In genomic region chr10:123544986-123545385, GRCh38 we compare ENCODE assay signal across 26 cellular contexts.
A peak's percentile ranks its signal among the peaks of the same experiment; 100 is the strongest.
DNase-seq lines count a peak whose midpoint lies in the region; ATAC-seq, FAIRE-seq and TF ChIP-seq lines count a peak whose summit lies in the region.
"Had no signal": no experiment of that assay in that cellular context is flagged by ENCODE, and none has a peak within 500 bp of the region (broad histone marks: within the 10 kb centered on the region; RNA-seq: fewer than 3 reads in every experiment).

No MANE protein-coding gene starts in this region.

- CTCF ChIA-PET in K562 (lab: Yijun Ruan, JAX; ENCODE audit: low intra/inter-chr PET ratio), result no interaction called here
- CTCF ChIA-PET in H1 (lab: Charles Lee; ENCODE audit: partially characterized antibody), result interaction anchor here (0.7 kb wide), 1 partner anchor 321 kb away, joined by 7 read pairs; no protein-coding TSS in a partner anchor

- no peak overlapping the region for H3K4me3 Mint-ChIP-seq in type B pancreatic cell
- H3K4me3 Mint-ChIP-seq: CD4-positive, alpha-beta T cell; CD8-positive, alpha-beta T cell had no signal

- H3K79me1 ChIP-seq in H1 (ENCODE audit: low read depth, low read length), result no peaks in the 10 kb centered on the region

- H2BK15ac ChIP-seq in H1 (ENCODE audit: low read length), result no peak overlapping the region

- no peak overlapping the region for H2BK120ac ChIP-seq in H1 (replicated peaks; ENCODE audit: low read depth, low read length)

- H2BK5ac ChIP-seq in H1 (ENCODE audit: low read depth, low read length), result no peak overlapping the region

- in situ Hi-C loops in K562 (cut with MboI), result no loop called here

- H3K36me3 ChIP-seq in K562 (ENCODE audit: control insufficient read depth, insufficient read depth, low read length) (no peaks in the 10 kb centered on the region), H1 (ENCODE audit: control insufficient read depth in 2 of 4, insufficient read depth in 4 of 4, low read length in 3 of 4) (peaks cover 0 to 3% (median 0%) of the 10 kb centered on the region in 4 experiments; a peak in 1 of 8 replicates)
- H3K36me3 ChIP-seq: BE2C had no signal

- BruUV-seq in K562 (replicated peaks; lab: Mats Ljungman, UMichigan), result no TSS peak

- no peak overlapping the region for H2AK5ac ChIP-seq in H1 (ENCODE audit: low read depth, low read length)

- H3K79me2 ChIP-seq in K562 (ENCODE audit: control insufficient read depth, insufficient read depth, low read length) (no peaks in the 10 kb centered on the region), H1 (ENCODE audit: control insufficient read depth in 1 of 2, insufficient read depth in 2 of 2, low read length in 2 of 2) (no peaks in the 10 kb centered on the region)

- 0% methylated on average over 3 of the region's 3 CpGs for WGBS in K562 (ENCODE audit: insufficient coverage, low coverage, missing lambda C conversion rate)
- 74% methylated on average over 3 of the region's 3 CpGs; no CpG with 5 or more reads in 1 of the 2 experiments for WGBS in H1 (ENCODE audit: extremely low coverage in 1 of 2, insufficient coverage in 1 of 2, insufficient read length in 1 of 2, insufficient replicate concordance in 2 of 2, low coverage in 1 of 2, low lambda C conversion rate in 2 of 2, missing lambda C conversion rate in 1 of 2), 2 experiments

- TF ChIP-seq POLR2A in GM12891 (IDR thresholded peaks at IDR 0.05; ENCODE audit: low read depth, low read length) (no peak), K562 (conservative IDR thresholded peaks at IDR 0.05) (no peak), H1 (IDR thresholded peaks at IDR 0.05; ENCODE audit: control extremely low read depth in 1 of 2, low read depth in 2 of 2, low read length in 2 of 2) (no peak)

- POLR2A ChIA-PET in K562 (lab: Yijun Ruan, JAX) (no interaction called here), H1 (lab: Charles Lee; ENCODE audit: partially characterized antibody) (interaction anchor here (0.6 kb wide), 1 partner anchor 390 kb away, joined by 4 read pairs; no protein-coding TSS in a partner anchor)

- H3K14ac ChIP-seq in H1 (ENCODE audit: insufficient read length), result no peak overlapping the region

- H3K27me3 ChIP-seq in K562 (ENCODE audit: control insufficient read depth in 2 of 2, insufficient read depth in 2 of 2, low read length in 2 of 2) (no peaks in the 10 kb centered on the region), H1 (replicated peaks in 1 of 4; ENCODE audit: control insufficient read depth in 3 of 4, extremely low read depth in 1 of 4, insufficient read depth in 3 of 4, low read length in 3 of 4) (no peaks in the 10 kb centered on the region; a peak in 1 of 7 replicates)
- H3K27me3 ChIP-seq: BLaER1 treated with 17β-estradiol and CSF1 and Interleukin-3, amounts not matched to agents 10 nM and 100 nM had no signal

- no peaks in the 10 kb centered on the region for H3K9me1 ChIP-seq in K562 (ENCODE audit: control insufficient read depth, insufficient read depth, low read length)

- H3K4me3 ChIP-seq in K562, result no peak overlapping the region
- H3K4me3 ChIP-seq in H1 (ENCODE audit: extremely low read depth in 1 of 4, insufficient read depth in 2 of 4, low read depth in 3 of 4, low read length in 4 of 4), result no peak overlapping the region
- H3K4me3 ChIP-seq: GM12878 had no signal

- H3K9ac ChIP-seq in K562 (ENCODE audit: insufficient read depth in 1 of 2, low read depth in 2 of 2, low read length in 2 of 2) (no peak overlapping the region), H1 (replicated peaks in 1 of 4; ENCODE audit: extremely low read depth in 1 of 4, low read depth in 3 of 4, low read length in 3 of 4) (no peak overlapping the region)
- H3K9ac ChIP-seq: BLaER1 treated with 17β-estradiol and CSF1 and Interleukin-3, amounts not matched to agents 10 nM and 100 nM had no signal

- H3K9me3 Mint-ChIP-seq in type B pancreatic cell, result no peaks in the 10 kb centered on the region
- peaks cover 4 to 7% of the 10 kb centered on the region in 2 donors for H3K9me3 Mint-ChIP-seq in activated naive CD4-positive, alpha-beta T cell treated with anti-CD3 and anti-CD28 coated beads, Interleukin-2, amount 50 U/mL, for 72 hours

- intact Hi-C loops in K562 (cut with micrococcal nuclease), result no loop called here

- no peaks in the 10 kb centered on the region for H3K4me1 ChIP-seq in K562 (replicated peaks in 1 of 2; ENCODE audit: control insufficient read depth in 2 of 2, insufficient read depth in 2 of 2, low read length in 2 of 2)
- peaks cover 0 to 2% (median 0%) of the 10 kb centered on the region in 4 experiments; a peak in 1 of 7 replicates for H3K4me1 ChIP-seq in H1 (replicated peaks in 1 of 4; ENCODE audit: control insufficient read depth in 3 of 4, insufficient read depth in 4 of 4, low read length in 3 of 4)
- H3K4me1 ChIP-seq: BE2C, Caco-2 had no signal

- no peaks in the 10 kb centered on the region for H3K23me2 ChIP-seq in H1 (ENCODE audit: low read depth, low read length)

- no peaks in the 10 kb centered on the region for H3K4me1 Mint-ChIP-seq in type B pancreatic cell (ENCODE audit: unreplicated experiment)

- H3K9me3 ChIP-seq in K562 (replicated peaks; ENCODE audit: control insufficient read depth, insufficient read depth, low read depth, low read length), result no peaks in the 10 kb centered on the region
- H3K9me3 ChIP-seq in H1 (ENCODE audit: insufficient read depth in 2 of 2, low read depth in 1 of 2, low read length in 1 of 2), result peaks cover 6 to 10% of the 10 kb centered on the region in 2 experiments; a peak in 2 of 4 replicates
- H3K9me3 ChIP-seq: BE2C, Caco-2 had no signal

- H3K27ac Mint-ChIP-seq in type B pancreatic cell, result no peak overlapping the region
- H3K27ac Mint-ChIP-seq in activated naive CD4-positive, alpha-beta T cell treated with anti-CD3 and anti-CD28 coated beads, Interleukin-2, amount 50 U/mL, for 72 hours, result no peak overlapping the region
- H3K27ac Mint-ChIP-seq: CD4-positive, alpha-beta T cell; CD8-positive, alpha-beta T cell had no signal

- no peak overlapping the region for H4K5ac ChIP-seq in H1 (ENCODE audit: insufficient read length, low read depth, low read length)

- no peak for ATAC-seq in K562
- no peak for ATAC-seq in GM21390 (IDR thresholded peaks at IDR 0.05; ENCODE audit: unreplicated experiment)
- no peak for ATAC-seq in HG02981 (IDR thresholded peaks at IDR 0.05; ENCODE audit: unreplicated experiment)
- no peak for ATAC-seq in activated naive CD4-positive, alpha-beta T cell treated with anti-CD3 and anti-CD28 coated beads, Interleukin-2, amount 50 U/mL, for 72 hours
- ATAC-seq: CD8-positive, alpha-beta T cell; GM12878 had no signal

- TF ChIP-seq EP300 in K562 (IDR thresholded peaks at IDR 0.05; ENCODE audit: low read length) (no peak), H1 (IDR thresholded peaks at IDR 0.05; ENCODE audit: borderline replicate concordance in 1 of 2, low read depth in 2 of 2, low read length in 2 of 2) (no peak)

- H4K20me1 ChIP-seq in K562 (replicated peaks; ENCODE audit: control insufficient read depth, insufficient read depth, low read length), result no peaks in the 10 kb centered on the region
- no peaks in the 10 kb centered on the region for H4K20me1 ChIP-seq in H1 (replicated peaks in 1 of 2; ENCODE audit: control insufficient read depth in 1 of 2, insufficient read depth in 2 of 2, low read length in 2 of 2)
- H4K20me1 ChIP-seq: BLaER1 treated with 17β-estradiol and CSF1 and Interleukin-3, amounts not matched to agents 10 nM and 100 nM had no signal

- H3K56ac ChIP-seq in H1 (replicated peaks; ENCODE audit: insufficient read length, low read depth, low read length), result no peak overlapping the region

- H4K8ac ChIP-seq in H1 (ENCODE audit: extremely low read depth, insufficient read depth, low read length), result no peak overlapping the region

- H3K27ac ChIP-seq in K562 (ENCODE audit: extremely low read depth, low read depth, low read length) (no peak overlapping the region), H1 (ENCODE audit: low read depth, low read length) (no peak overlapping the region)
- H3K27ac ChIP-seq: BLaER1 treated with 17β-estradiol and CSF1 and Interleukin-3, amounts not matched to agents 10 nM and 100 nM; C4-2B had no signal

- no peaks in the 10 kb centered on the region for H3K36me3 Mint-ChIP-seq in type B pancreatic cell
- peaks cover 0 to 5% of the 10 kb centered on the region in 2 donors for H3K36me3 Mint-ChIP-seq in activated naive CD4-positive, alpha-beta T cell treated with anti-CD3 and anti-CD28 coated beads, Interleukin-2, amount 50 U/mL, for 72 hours
- H3K36me3 Mint-ChIP-seq: CD8-positive, alpha-beta T cell had no signal

- TF ChIP-seq CTCF in K562 (IDR thresholded peaks at IDR 0.05 in 2 of 3, conservative IDR thresholded peaks at IDR 0.05 in 1 of 3; ENCODE audit: insufficient read depth in 2 of 3, low read depth in 1 of 3, low read length in 3 of 3) (no peak), H1 (IDR thresholded peaks at IDR 0.05; ENCODE audit: control extremely low read depth in 1 of 3, insufficient read depth in 1 of 3, low read depth in 1 of 3, low read length in 3 of 3) (no peak), type B pancreatic cell (conservative IDR thresholded peaks at IDR 0.05) (no peak)

- DNase-seq in GM12891 (ENCODE audit: insufficient read length, low spot score) (no peak), K562 (ENCODE audit: extremely low read depth in 1 of 4, low spot score in 3 of 4) (no peak), H1 (ENCODE audit: low read depth in 1 of 2, low spot score in 2 of 2) (peak in 1 of 2 experiments; percentile 23), type B pancreatic cell (ENCODE audit: extremely low spot score, unreplicated experiment) (peak; percentile 2), SKM-1 treated with dmso at 0.1 percent for 144 hours (lab: John Stamatoyannopoulos, UW; ENCODE audit: unreplicated experiment) (no peak)
- DNase-seq in activated naive CD4-positive, alpha-beta T cell treated with anti-CD3 and anti-CD28 coated beads, Interleukin-2, amount 50 U/mL, for 72 hours (ENCODE audit: low spot score in 2 of 2), result no peak
- DNase-seq: 8988T; ACHN; BE2C; Caco-2; Calu3; CD4-positive, alpha-beta T cell; CD8-positive, alpha-beta T cell; DMS 273 treated with DMSO at 0.1 percent for 48 hours; DMS153; DMS53; DMS79; DND-41; EL; GDM1 had no signal

- H3K18ac ChIP-seq in H1 (ENCODE audit: extremely low read depth, low read length), result no peak overlapping the region

- H3K4ac ChIP-seq in H1 (replicated peaks; ENCODE audit: insufficient read length, low read depth, low read length), result no peak overlapping the region

- no peak for TF ChIP-seq RAD21 in K562 (CRISPR knock-in tag; conservative IDR thresholded peaks at IDR 0.05 in 1 of 2, IDR thresholded peaks at IDR 0.05 in 1 of 2)
- TF ChIP-seq RAD21 in H1 (IDR thresholded peaks at IDR 0.05 in 1 of 2, conservative IDR thresholded peaks at IDR 0.05 in 1 of 2; ENCODE audit: low read depth in 2 of 2, low read length in 2 of 2), result no peak

- no peak overlapping the region for H2AFZ ChIP-seq in K562 (ENCODE audit: low read depth, low read length)
- no peak overlapping the region for H2AFZ ChIP-seq in H1 (ENCODE audit: low read length)

- H3K4me2 ChIP-seq in K562 (ENCODE audit: insufficient read depth, low read length) (no peak overlapping the region), H1 (ENCODE audit: insufficient read depth in 1 of 2, low read depth in 2 of 2, low read length in 2 of 2) (no peak overlapping the region)
- H3K4me2 ChIP-seq: BLaER1 treated with 17β-estradiol and CSF1 and Interleukin-3, amounts not matched to agents 10 nM and 100 nM had no signal

- H2BK12ac ChIP-seq in H1 (ENCODE audit: low read depth, low read length), result no peak overlapping the region

- peak; percentile 28 for FAIRE-seq in GM12891 (lab: Jason Lieb, UNC)
- FAIRE-seq in K562 (lab: Jason Lieb, UNC), result no peak
- FAIRE-seq in H1 (lab: Jason Lieb, UNC), result no peak
- FAIRE-seq: GM12878, GM19239 had no signal

- H2BK20ac ChIP-seq in H1 (ENCODE audit: low read length), result no peak overlapping the region

- H3K23ac ChIP-seq in H1 (ENCODE audit: insufficient read length), result no peak overlapping the region

- peaks cover 47% of the 10 kb centered on the region for H3K27me3 Mint-ChIP-seq in type B pancreatic cell

- no peak overlapping the region for H4K91ac ChIP-seq in H1 (replicated peaks; ENCODE audit: insufficient read length, low read length)
